ENCODE assay signal across 15 cellular contexts in genomic region chr7:6227294-6227846, GRCh38. TPM values are rescaled to one million over a fixed set of nuclear protein-coding genes. Genes with fewer than 3 reads are reported as not detected.
A peak's percentile ranks its signal among the peaks of the same experiment; 100 is the strongest.
DNase-seq lines count a peak whose midpoint lies in the region; ATAC-seq and TF ChIP-seq lines count a peak whose summit lies in the region.
"Had no signal": no experiment of that assay in that cellular context is flagged by ENCODE, and none has a peak within 500 bp of the region (broad histone marks: within the 10 kb centered on the region; RNA-seq: fewer than 3 reads in every experiment).

No MANE protein-coding gene starts in this region.

- ATAC-seq in gastroesophageal sphincter (no peak), psoas muscle (peak in 2 of 4 donors; percentile 45 to 66), HG02840 (IDR thresholded peaks at IDR 0.05; ENCODE audit: low FRiP score, unreplicated experiment) (no peak), GM21423 (IDR thresholded peaks at IDR 0.05; ENCODE audit: unreplicated experiment) (no peak)

- H3K27me3 ChIP-seq in SK-N-SH (ENCODE audit: insufficient read depth) (no peaks in the 10 kb centered on the region), gastroesophageal sphincter (no peaks in the 10 kb centered on the region), psoas muscle (ENCODE audit: insufficient read depth in 3 of 3, low read length in 2 of 3) (no peaks in the 10 kb centered on the region)

- H3K4me3 ChIP-seq in SK-N-SH (ENCODE audit: low read depth in 2 of 2, low read length in 1 of 2) (no peak overlapping the region), gastroesophageal sphincter (no peak overlapping the region), psoas muscle (no peak overlapping the region)
- H3K4me3 ChIP-seq: GM12878 had no signal

- H2AFZ ChIP-seq in SK-N-SH (ENCODE audit: low read depth): peak overlapping the region; percentile 14; the same call in 1 of the 2 replicates

- no peak for TF ChIP-seq POLR2A in gastroesophageal sphincter (IDR thresholded peaks at IDR 0.05)

- peaks cover 15% of the 10 kb centered on the region for H4K20me1 ChIP-seq in SK-N-SH (ENCODE audit: insufficient read depth)

- peak; percentile 14; the same call in 1 of the 2 replicates for TF ChIP-seq RAD21 in SK-N-SH (IDR thresholded peaks at IDR 0.05; ENCODE audit: low read length)

- DNase-seq in EH (ENCODE audit: low read depth) (peak; percentile 82), SK-N-SH (peak; percentile 54), psoas muscle (no peak), immature natural killer cell (no peak), NK-92 (lab: John Stamatoyannopoulos, UW; ENCODE audit: unreplicated experiment) (no peak)
- DNase-seq: activated CD8-positive, alpha-beta memory T cell treated with anti-CD3 and anti-CD28 coated beads, Interleukin-2, amount 50 U/mL, for 48 hours; CD4-positive, CD25-positive, alpha-beta regulatory T cell; hippocampal formation; NCI-H510A had no signal

- H3K9me3 Mint-ChIP-seq in immature natural killer cell: peaks cover 0 to 2% (median 0%) of the 10 kb centered on the region in 6 donors
- H3K9me3 Mint-ChIP-seq: CD4-positive, CD25-positive, alpha-beta regulatory T cell; IgD-negative memory B cell; T-helper 1 cell treated with Interleukin-12 subunit alpha and Interleukin-12 subunit beta and Interleukin-4 antibody, amounts not matched to agents 30 μg/mL and 1 μg/mL, for 36 hours had no signal

- TF ChIP-seq EP300 in SK-N-SH (IDR thresholded peaks at IDR 0.05; ENCODE audit: borderline replicate concordance in 1 of 2, low read depth in 1 of 2, low read length in 1 of 2): peak in 1 of 2 experiments; percentile 33; a peak in 1 of 4 replicates
- no peak for TF ChIP-seq EP300 in gastroesophageal sphincter (IDR thresholded peaks at IDR 0.05)

- H3K9me2 ChIP-seq in SK-N-SH: no peaks in the 10 kb centered on the region

- CTCF ChIA-PET in SK-N-SH (lab: Yijun Ruan, JAX): interaction anchor here (1.0 to 1.5 kb wide), 4 partner anchors 11 to 27 kb away, joined by 3 to 5 read pairs (median 4); no protein-coding TSS in a partner anchor

- POLR2A ChIA-PET in SK-N-SH (lab: Yijun Ruan, JAX): no interaction called here

- TF ChIP-seq CTCF in SK-N-SH (IDR thresholded peaks at IDR 0.05): no peak
- TF ChIP-seq CTCF in gastroesophageal sphincter (IDR thresholded peaks at IDR 0.05): no peak
- TF ChIP-seq CTCF in psoas muscle (IDR thresholded peaks at IDR 0.05): no peak

- H3K36me3 Mint-ChIP-seq in immature natural killer cell: no peaks in the 10 kb centered on the region
- H3K36me3 Mint-ChIP-seq: IgD-negative memory B cell had no signal

- H3K27ac Mint-ChIP-seq in immature natural killer cell: no peak overlapping the region
- H3K27ac Mint-ChIP-seq: IgD-negative memory B cell; T-helper 1 cell treated with Interleukin-12 subunit alpha and Interleukin-12 subunit beta and Interleukin-4 antibody, amounts not matched to agents 30 μg/mL and 1 μg/mL, for 36 hours had no signal

- intact Hi-C loops in psoas muscle (cut with DNase I): no loop called here

- H3K79me2 ChIP-seq in SK-N-SH (ENCODE audit: insufficient read depth): peaks cover 98% of the 10 kb centered on the region

- H3K27me3 Mint-ChIP-seq in immature natural killer cell (ENCODE audit: low read depth in 3 of 3): peaks cover 0 to 6% (median 4%) of the 10 kb centered on the region in 3 donors

- H3K4me1 ChIP-seq in SK-N-SH (ENCODE audit: control insufficient read depth in 1 of 2, insufficient read depth in 2 of 2, low read depth in 1 of 2, low read length in 1 of 2): peaks cover 29 to 35% of the 10 kb centered on the region in 2 experiments
- H3K4me1 ChIP-seq in gastroesophageal sphincter: peaks cover 14 to 60% (median 34%) of the 10 kb centered on the region in 3 donors
- H3K4me1 ChIP-seq in psoas muscle: peaks cover 47% of the 10 kb centered on the region

- H3K9me3 ChIP-seq in SK-N-SH (no peaks in the 10 kb centered on the region), gastroesophageal sphincter (no peaks in the 10 kb centered on the region), psoas muscle (no peaks in the 10 kb centered on the region)

- peaks cover 21% of the 10 kb centered on the region for H3F3A ChIP-seq in SK-N-SH (replicated peaks; ENCODE audit: insufficient read depth)

- peak overlapping the region; percentile 6; the same call in 1 of the 2 replicates for H3K9ac ChIP-seq in SK-N-SH

- peaks cover 49 to 61% of the 10 kb centered on the region in 2 donors for H3K4me1 Mint-ChIP-seq in immature natural killer cell

- 24% methylated on average over 5 of the region's 5 CpGs for WGBS in SK-N-SH (ENCODE audit: low lambda C conversion rate)
- 10 to 20% methylated on average over 2 to 5 of the region's 5 CpGs for WGBS in gastroesophageal sphincter (ENCODE audit: low coverage in 1 of 2), 2 donors
- 22 to 28% (median 23%) methylated on average over 5 of the region's 5 CpGs for WGBS in psoas muscle, 3 donors

- H3K27ac ChIP-seq in SK-N-SH (ENCODE audit: low read depth in 2 of 2, low read length in 1 of 2) (peak overlapping the region; percentile 91 to 93), gastroesophageal sphincter (peak overlapping the region; percentile 60 to 75 (median 68)), psoas muscle (peak overlapping the region; percentile 64)

- peak overlapping the region; percentile 43 for H3K4me2 ChIP-seq in SK-N-SH

- H3K36me3 ChIP-seq in SK-N-SH (replicated peaks in 1 of 2; ENCODE audit: control insufficient read depth in 1 of 2, insufficient read depth in 2 of 2, low read length in 1 of 2) (no peaks in the 10 kb centered on the region), gastroesophageal sphincter (no peaks in the 10 kb centered on the region), psoas muscle (ENCODE audit: insufficient read depth in 1 of 2, low read depth in 1 of 2) (no peaks in the 10 kb centered on the region)

- H3K4me3 Mint-ChIP-seq in immature natural killer cell: no peak overlapping the region
- H3K4me3 Mint-ChIP-seq: CD4-positive, CD25-positive, alpha-beta regulatory T cell; IgD-negative memory B cell; T-helper 1 cell treated with Interleukin-12 subunit alpha and Interleukin-12 subunit beta and Interleukin-4 antibody, amounts not matched to agents 30 μg/mL and 1 μg/mL, for 36 hours had no signal

TF ChIP-seq in SK-N-SH, 30 proteins besides CTCF, POLR2A, EP300 and RAD21:
- TF ChIP-seq GABPA (IDR thresholded peaks at IDR 0.05; ENCODE audit: low read depth) (no peak), MXI1 (IDR thresholded peaks at IDR 0.05; ENCODE audit: low read depth, low read length) (no peak), TEAD4 (IDR thresholded peaks at IDR 0.05; ENCODE audit: borderline replicate concordance, insufficient read depth) (no peak), FOXJ3 (CRISPR knock-in tag; IDR thresholded peaks at IDR 0.05) (no peak), POLR2AphosphoS5 (IDR thresholded peaks at IDR 0.05; ENCODE audit: low read depth, low read length) (peak; percentile 25; the same call in 1 of the 2 replicates), SIN3A (IDR thresholded peaks at IDR 0.05; ENCODE audit: borderline replicate concordance, low read depth, low read length) (no peak), ELF1 (IDR thresholded peaks at IDR 0.05) (0 out of 2 replicates have a peak, but pooled peaks have one; percentile 15), GATA2 (CRISPR knock-in tag; IDR thresholded peaks at IDR 0.05) (0 out of 2 replicates have a peak, but pooled peaks have one; percentile 13), NRF1 (IDR thresholded peaks at IDR 0.05; ENCODE audit: low read depth, low read length) (no peak), TCF12 (IDR thresholded peaks at IDR 0.05) (peak; percentile 93), NFIC (IDR thresholded peaks at IDR 0.05; ENCODE audit: borderline replicate concordance) (peak; percentile 86), MEF2A (IDR thresholded peaks at IDR 0.05; ENCODE audit: borderline replicate concordance, low read depth) (peak; percentile 89), USF1 (IDR thresholded peaks at IDR 0.05; ENCODE audit: borderline replicate concordance, low read depth) (no peak)
- TF ChIP-seq, protein P1, sequence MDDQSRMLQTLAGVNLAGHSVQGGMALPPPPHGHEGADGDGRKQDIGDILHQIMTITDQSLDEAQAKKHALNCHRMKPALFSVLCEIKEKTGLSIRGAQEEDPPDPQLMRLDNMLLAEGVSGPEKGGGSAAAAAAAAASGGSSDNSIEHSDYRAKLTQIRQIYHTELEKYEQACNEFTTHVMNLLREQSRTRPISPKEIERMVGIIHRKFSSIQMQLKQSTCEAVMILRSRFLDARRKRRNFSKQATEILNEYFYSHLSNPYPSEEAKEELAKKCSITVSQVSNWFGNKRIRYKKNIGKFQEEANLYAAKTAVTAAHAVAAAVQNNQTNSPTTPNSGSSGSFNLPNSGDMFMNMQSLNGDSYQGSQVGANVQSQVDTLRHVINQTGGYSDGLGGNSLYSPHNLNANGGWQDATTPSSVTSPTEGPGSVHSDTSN (IDR thresholded peaks at IDR 0.05): peak; percentile 23; the same call in 1 of the 2 replicates

RNA-seq across cellular contexts. Expression of gene CYTH3, which starts 45.1 kb away (rescaled TPM):
- 55.1 and 56.8 TPM in 2 replicates for polyA plus RNA-seq in SK-N-SH (2012; rRNA removed)
- 28.3 and 39.7 TPM in 2 replicates for polyA plus RNA-seq in SK-N-SH (2012; cell fraction: cytosol; rRNA removed)
- polyA plus RNA-seq in SK-N-SH (2012; cell fraction: nucleus; rRNA removed): 98.4 and 108 TPM in 2 replicates
- total RNA-seq in gastroesophageal sphincter: 10 to 100 TPM; 25.8 to 61.9 (median 39.4) TPM
- 10 to 100 TPM in 3 of 4 donors, 1 to 10 TPM in 1; 8.9 to 15.0 (median 14.5) TPM for total RNA-seq in psoas muscle
- 10 to 100 TPM in 1 of 3 donors, 1 to 10 TPM in 2; 6.1 to 13.5 (median 8.6) TPM for polyA plus RNA-seq in psoas muscle
- polyA plus RNA-seq in immature natural killer cell: 10 to 100 TPM in 1 of 3 donors, 1 to 10 TPM in 2; 1.2 to 19.3 (median 5.8) TPM

Comparison
In these comparisons a context has a peak if more than half of its experiments do, and no peak if none do; other contexts are left out.
1. DNase-seq: peak in EH (single experiment) and SK-N-SH (single experiment); none in psoas muscle (0 of 2), immature natural killer cell (0 of 3) and NK-92 (single experiment).
2. Peak in every context shown above with its lines, with median percentiles within 50 percentile points of each other: H3K27ac ChIP-seq.